ENCODE assay signal across 8 cellular contexts in genomic region chr1:59295603-59296002, GRCh38. TPM values are rescaled to one million over a fixed set of nuclear protein-coding genes. Genes with fewer than 3 reads are reported as not detected.
A peak's percentile ranks its signal among the peaks of the same experiment; 100 is the strongest.
DNase-seq lines count a peak whose midpoint lies in the region; ATAC-seq and TF ChIP-seq lines count a peak whose summit lies in the region.

No MANE protein-coding gene starts in this region.

- intact Hi-C loops in MCF 10A (cut with micrococcal nuclease) = loop anchor here (1.0 to 10.0 kb wide), 11 partner anchors 69 to 781 kb away; no protein-coding TSS in a partner anchor

- H3K9me3 Mint-ChIP-seq in HFFc6 (no peaks in the 10 kb centered on the region; the same call in 1 of the 2 replicates), MCF 10A (ENCODE audit: unreplicated experiment) (no peaks in the 10 kb centered on the region)

- no peaks in the 10 kb centered on the region for H3K27me3 ChIP-seq in mucosa of rectum (ENCODE audit: control insufficient read depth in 2 of 2, insufficient read depth in 2 of 2, low read length in 2 of 2)

- CTCF ChIA-PET in MCF 10A (lab: Yijun Ruan, JAX) = interaction anchor here (0.5 to 1.4 kb wide), 8 partner anchors 9 to 458 kb away, joined by 3 to 6 read pairs (median 3); no protein-coding TSS in a partner anchor

- H3K4me3 ChIP-seq in mucosa of rectum (ENCODE audit: low read length in 2 of 2) = peak overlapping the region; percentile 88 to 96

- H3K4me1 Mint-ChIP-seq in HFFc6 (ENCODE audit: low read depth) (peaks cover 52% of the 10 kb centered on the region), MCF 10A (ENCODE audit: insufficient read depth, unreplicated experiment) (peaks cover 24% of the 10 kb centered on the region)

- in situ Hi-C loops in KBM-7 (cut with MboI; ENCODE audit: low pct_unique_long_range_greater_than_20kb, low sequenced_read_pairs) = no loop called here

- TF ChIP-seq CTCF in 22Rv1 (IDR thresholded peaks at IDR 0.05) (no peak), HFFc6 (IDR thresholded peaks at IDR 0.05) (no peak), MCF 10A (IDR thresholded peaks at IDR 0.05; ENCODE audit: unreplicated experiment) (no peak)

- no peak for DNase-seq in HFFc6
- DNase-seq in MCF 10A (ENCODE audit: unreplicated experiment) = no peak
- DNase-seq in KBM-7 = no peak
- no peak for DNase-seq in stimulated activated CD4-positive, alpha-beta T cell treated with anti-CD3 and anti-CD28 coated beads, Interleukin-2, amount 100 ng/mL, for 24 hours
- DNase-seq in OCI-M1 (lab: John Stamatoyannopoulos, UW) = no peak

- H3K4me3 Mint-ChIP-seq in HFFc6 (peak overlapping the region; percentile 87), MCF 10A (ENCODE audit: unreplicated experiment) (peak overlapping the region; percentile 89)

- H3K4me1 ChIP-seq in mucosa of rectum (ENCODE audit: control insufficient read depth in 2 of 2, insufficient read depth in 2 of 2, low read length in 2 of 2) = peaks cover 0 to 15% of the 10 kb centered on the region in 2 donors

- peak overlapping the region; percentile 93 to 95 for H3K9ac ChIP-seq in mucosa of rectum (ENCODE audit: low read depth in 1 of 2, low read length in 2 of 2)

- peaks cover 12% of the 10 kb centered on the region for H3K36me3 Mint-ChIP-seq in HFFc6 (ENCODE audit: low read depth)
- H3K36me3 Mint-ChIP-seq in MCF 10A (ENCODE audit: insufficient read depth, unreplicated experiment) = no peaks in the 10 kb centered on the region

- POLR2A ChIA-PET in MCF 10A (lab: Yijun Ruan, JAX) = interaction anchor here (0.6 to 3.1 kb wide), 30 partner anchors 9 to 596 kb away, joined by 3 to 25 read pairs (median 4); partner anchors contain the start of genes JUN and MYSM1

- no peak for ATAC-seq in GM18511 (IDR thresholded peaks at IDR 0.05; ENCODE audit: unreplicated experiment)

- no peaks in the 10 kb centered on the region for H3K36me3 ChIP-seq in mucosa of rectum (ENCODE audit: control insufficient read depth in 2 of 2, insufficient read depth in 2 of 2, low read length in 2 of 2)

- peaks cover 4% of the 10 kb centered on the region for H3K27me3 Mint-ChIP-seq in HFFc6 (ENCODE audit: insufficient read depth)
- H3K27me3 Mint-ChIP-seq in MCF 10A (ENCODE audit: insufficient read depth, unreplicated experiment) = no peaks in the 10 kb centered on the region

- H3K9me3 ChIP-seq in mucosa of rectum (ENCODE audit: control insufficient read depth in 2 of 2, low read length in 2 of 2) = no peaks in the 10 kb centered on the region

- H3K27ac Mint-ChIP-seq in HFFc6 (peak overlapping the region; percentile 82), MCF 10A (ENCODE audit: low read depth, unreplicated experiment) (peak overlapping the region; percentile 87)

- no TSS peak for BruUV-seq in MCF 10A (replicated peaks; lab: Mats Ljungman, UMichigan)

- peak overlapping the region; percentile 95 for H3K27ac ChIP-seq in 22Rv1
- H3K27ac ChIP-seq in mucosa of rectum (ENCODE audit: low read depth in 2 of 2, low read length in 2 of 2) = peak overlapping the region; percentile 98 to 99

RNA-seq across cellular contexts. Expression of gene FGGY, which starts 1.3 kb away (rescaled TPM):
- total RNA-seq in HFFc6 (2021; fragmentation: NEBNext Ultra II Directional; extraction: Animal tissue kit (Norgen Biotek cat#: 25700)) = 10 to 100 TPM; 16.4 to 20.1 (median 18.7) TPM
- total RNA-seq in MCF 10A (2022) = 8.0 and 10.6 TPM in 2 replicates
